ENCODE assay signal across 10 cellular contexts in the genomic region with DNA sequence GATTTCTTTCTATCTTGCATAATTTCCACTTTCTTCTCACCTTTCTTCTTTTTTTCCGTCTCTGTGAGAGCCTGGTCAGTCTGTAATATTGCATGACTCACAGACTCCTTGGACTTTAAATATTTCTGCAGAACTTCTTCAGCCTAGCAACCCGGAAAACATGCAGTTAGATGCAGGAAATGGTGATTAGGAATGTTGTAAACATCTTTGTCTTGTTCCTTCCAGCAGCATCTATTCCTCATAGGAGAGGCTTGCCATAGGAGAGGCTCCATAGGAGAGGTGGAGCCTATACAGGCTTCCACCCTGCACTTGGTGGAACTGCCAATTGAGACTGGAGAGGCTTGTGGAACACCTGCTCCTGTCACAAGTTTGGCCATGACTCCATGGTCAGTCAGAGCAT. TPM values are rescaled to one million over a fixed set of nuclear protein-coding genes. Genes with fewer than 3 reads are reported as not detected.
A peak's percentile ranks its signal among the peaks of the same experiment; 100 is the strongest.
DNase-seq lines count a peak whose midpoint lies in the region; ATAC-seq and TF ChIP-seq lines count a peak whose summit lies in the region.
"Had no signal": no experiment of that assay in that cellular context is flagged by ENCODE, and none has a peak within 500 bp of the region (broad histone marks: within the 10 kb centered on the region; RNA-seq: fewer than 3 reads in every experiment).

No MANE protein-coding gene starts in this region.

- H3K9me3 ChIP-seq in SK-N-MC (ENCODE audit: low read depth, low read length) (no peaks in the 10 kb centered on the region), Peyer's patch (no peaks in the 10 kb centered on the region), adrenal gland (replicated peaks in 1 of 3) (no peaks in the 10 kb centered on the region)

- no peak for ATAC-seq in activated naive CD4-positive, alpha-beta T cell treated with anti-CD3 and anti-CD28 coated beads, Interleukin-2, amount 50 U/mL, for 72 hours
- ATAC-seq in stimulated activated effector memory CD8-positive, alpha-beta T cell treated with anti-CD3 and anti-CD28 coated beads, Interleukin-12 subunit alpha, Interleukin-12 subunit beta, amount 100 ng/mL, for 72 hours: no peak

- no peak for TF ChIP-seq POLR2A in Peyer's patch (IDR thresholded peaks at IDR 0.05)
- no peak for TF ChIP-seq POLR2A in adrenal gland (IDR thresholded peaks at IDR 0.05)

- CTCF ChIA-PET in activated naive CD4-positive, alpha-beta T cell treated with anti-CD3 and anti-CD28 coated beads, Interleukin-2, amount 10 ng/mL, durations not matched to agents 7 days and 5 days (lab: Charles Lee): no interaction called here

- H3K27ac ChIP-seq in SK-N-MC (peak overlapping the region; percentile 88; the same call in 1 of the 2 replicates), Peyer's patch (peak overlapping the region in 1 of 4 donors; percentile 56), adrenal gland (no peak overlapping the region)

- H3K36me3 ChIP-seq in SK-N-MC (ENCODE audit: insufficient read depth, low read length) (no peaks in the 10 kb centered on the region), Peyer's patch (no peaks in the 10 kb centered on the region), adrenal gland (replicated peaks in 1 of 2) (no peaks in the 10 kb centered on the region)

- WGBS in adrenal gland, 4 donors: 16 to 51% (median 39%) methylated on average over 2 of the region's 2 CpGs

- DNase-seq in activated naive CD4-positive, alpha-beta T cell treated with anti-CD3 and anti-CD28 coated beads, Interleukin-2, amount 10 ng/mL, durations not matched to agents 7 days and 5 days: no peak
- DNase-seq in activated naive CD4-positive, alpha-beta T cell treated with anti-CD3 and anti-CD28 coated beads, Interleukin-2, amount 50 U/mL, for 72 hours (ENCODE audit: low spot score in 2 of 2): no peak
- DNase-seq in SK-N-MC (ENCODE audit: low read depth, low spot score) (no peak), fibroblast of peridontal ligament (ENCODE audit: extremely low read depth) (peak; percentile 18), type B pancreatic cell (ENCODE audit: extremely low spot score, unreplicated experiment) (no peak), Peyer's patch (no peak), adrenal gland (no peak)
- DNase-seq in stimulated activated effector memory CD8-positive, alpha-beta T cell treated with anti-CD3 and anti-CD28 coated beads, Interleukin-12 subunit alpha, Interleukin-12 subunit beta, amount 100 ng/mL, for 72 hours (ENCODE audit: low spot score in 2 of 2): no peak

- no peaks in the 10 kb centered on the region for H3K27me3 ChIP-seq in Peyer's patch
- no peaks in the 10 kb centered on the region for H3K27me3 ChIP-seq in adrenal gland

- H3K36me3 Mint-ChIP-seq in activated naive CD4-positive, alpha-beta T cell treated with anti-CD3 and anti-CD28 coated beads, Interleukin-2, amount 10 ng/mL, durations not matched to agents 7 days and 5 days: peaks cover 89% of the 10 kb centered on the region
- peaks cover 45 to 78% of the 10 kb centered on the region in 2 donors for H3K36me3 Mint-ChIP-seq in activated naive CD4-positive, alpha-beta T cell treated with anti-CD3 and anti-CD28 coated beads, Interleukin-2, amount 50 U/mL, for 72 hours
- H3K36me3 Mint-ChIP-seq in stimulated activated effector memory CD8-positive, alpha-beta T cell treated with anti-CD3 and anti-CD28 coated beads, Interleukin-12 subunit alpha, Interleukin-12 subunit beta, amount 100 ng/mL, for 72 hours: peaks cover 95% of the 10 kb centered on the region
- H3K36me3 Mint-ChIP-seq in type B pancreatic cell: no peaks in the 10 kb centered on the region

- H3K27ac Mint-ChIP-seq in activated naive CD4-positive, alpha-beta T cell treated with anti-CD3 and anti-CD28 coated beads, Interleukin-2, amount 10 ng/mL, durations not matched to agents 7 days and 5 days: peak overlapping the region; percentile 13
- H3K27ac Mint-ChIP-seq in activated naive CD4-positive, alpha-beta T cell treated with anti-CD3 and anti-CD28 coated beads, Interleukin-2, amount 50 U/mL, for 72 hours: peak overlapping the region in 1 of 2 donors; percentile 8
- H3K27ac Mint-ChIP-seq in stimulated activated effector memory CD8-positive, alpha-beta T cell treated with anti-CD3 and anti-CD28 coated beads, Interleukin-12 subunit alpha, Interleukin-12 subunit beta, amount 100 ng/mL, for 72 hours: peak overlapping the region; percentile 77
- H3K27ac Mint-ChIP-seq in type B pancreatic cell: no peak overlapping the region

- no peaks in the 10 kb centered on the region for H3K27me3 Mint-ChIP-seq in activated naive CD4-positive, alpha-beta T cell treated with anti-CD3 and anti-CD28 coated beads, Interleukin-2, amount 10 ng/mL, durations not matched to agents 7 days and 5 days
- no peaks in the 10 kb centered on the region for H3K27me3 Mint-ChIP-seq in type B pancreatic cell

- peaks cover 0 to 24% (median 0%) of the 10 kb centered on the region in 4 donors for H3K4me1 ChIP-seq in Peyer's patch
- no peaks in the 10 kb centered on the region for H3K4me1 ChIP-seq in adrenal gland (replicated peaks in 1 of 2)

- intact Hi-C loops in adrenal gland (cut with DNase I): no loop called here

- TF ChIP-seq CTCF in type B pancreatic cell (conservative IDR thresholded peaks at IDR 0.05) (no peak), Peyer's patch (IDR thresholded peaks at IDR 0.05) (no peak), adrenal gland (IDR thresholded peaks at IDR 0.05) (no peak)

- H3K9ac ChIP-seq in SK-N-MC (ENCODE audit: insufficient read length): no peak overlapping the region

- peaks cover 7% of the 10 kb centered on the region for H3K9me3 Mint-ChIP-seq in activated naive CD4-positive, alpha-beta T cell treated with anti-CD3 and anti-CD28 coated beads, Interleukin-2, amount 10 ng/mL, durations not matched to agents 7 days and 5 days
- H3K9me3 Mint-ChIP-seq in activated naive CD4-positive, alpha-beta T cell treated with anti-CD3 and anti-CD28 coated beads, Interleukin-2, amount 50 U/mL, for 72 hours: no peaks in the 10 kb centered on the region
- no peaks in the 10 kb centered on the region for H3K9me3 Mint-ChIP-seq in stimulated activated effector memory CD8-positive, alpha-beta T cell treated with anti-CD3 and anti-CD28 coated beads, Interleukin-12 subunit alpha, Interleukin-12 subunit beta, amount 100 ng/mL, for 72 hours
- H3K9me3 Mint-ChIP-seq in type B pancreatic cell: no peaks in the 10 kb centered on the region

- peak overlapping the region; percentile 66 for H3K4me3 ChIP-seq in SK-N-MC
- H3K4me3 ChIP-seq in Peyer's patch: peak overlapping the region in 1 of 4 donors; percentile 18
- H3K4me3 ChIP-seq in adrenal gland: no peak overlapping the region
- H3K4me3 ChIP-seq: lung had no signal

- H3K4me1 Mint-ChIP-seq in activated naive CD4-positive, alpha-beta T cell treated with anti-CD3 and anti-CD28 coated beads, Interleukin-2, amount 10 ng/mL, durations not matched to agents 7 days and 5 days: peaks cover 83% of the 10 kb centered on the region
- peaks cover 78% of the 10 kb centered on the region for H3K4me1 Mint-ChIP-seq in stimulated activated effector memory CD8-positive, alpha-beta T cell treated with anti-CD3 and anti-CD28 coated beads, Interleukin-12 subunit alpha, Interleukin-12 subunit beta, amount 100 ng/mL, for 72 hours
- H3K4me1 Mint-ChIP-seq in type B pancreatic cell (ENCODE audit: unreplicated experiment): peaks cover 32% of the 10 kb centered on the region

- H3K4me3 Mint-ChIP-seq in activated naive CD4-positive, alpha-beta T cell treated with anti-CD3 and anti-CD28 coated beads, Interleukin-2, amount 10 ng/mL, durations not matched to agents 7 days and 5 days: no peak overlapping the region
- H3K4me3 Mint-ChIP-seq in stimulated activated effector memory CD8-positive, alpha-beta T cell treated with anti-CD3 and anti-CD28 coated beads, Interleukin-12 subunit alpha, Interleukin-12 subunit beta, amount 100 ng/mL, for 72 hours: peak overlapping the region; percentile 77
- no peak overlapping the region for H3K4me3 Mint-ChIP-seq in type B pancreatic cell
- H3K4me3 Mint-ChIP-seq: CD14-positive monocyte had no signal

RNA-seq across cellular contexts. Expression of gene GBP5, which starts 10.0 kb away (rescaled TPM):
- 100 to 1,000 TPM in 1 of 2 donors, 10 to 100 TPM in 1; 86.8 to 151 TPM for total RNA-seq in activated naive CD4-positive, alpha-beta T cell treated with anti-CD3 and anti-CD28 coated beads, Interleukin-2, amount 50 U/mL, for 72 hours
- 0.45 and 0.56 TPM in 2 replicates for total RNA-seq in type B pancreatic cell (ENCODE audit: low replicate concordance)
- 10 to 100 TPM in 1 of 4 donors, 1 to 10 TPM in 3; 1.6 to 14.0 (median 3.1) TPM for total RNA-seq in Peyer's patch
- total RNA-seq in adrenal gland: 10 to 100 TPM in 1 of 8 donors, 1 to 10 TPM in 5, under 1 TPM in 2; 0.18 to 31.0 (median 3.1) TPM
- 1 to 10 TPM; 1.2 to 2.4 (median 2.4) TPM for polyA plus RNA-seq in adrenal gland
